Comparison of ENCODE assay signal across 10 cellular contexts in the genomic region with DNA sequence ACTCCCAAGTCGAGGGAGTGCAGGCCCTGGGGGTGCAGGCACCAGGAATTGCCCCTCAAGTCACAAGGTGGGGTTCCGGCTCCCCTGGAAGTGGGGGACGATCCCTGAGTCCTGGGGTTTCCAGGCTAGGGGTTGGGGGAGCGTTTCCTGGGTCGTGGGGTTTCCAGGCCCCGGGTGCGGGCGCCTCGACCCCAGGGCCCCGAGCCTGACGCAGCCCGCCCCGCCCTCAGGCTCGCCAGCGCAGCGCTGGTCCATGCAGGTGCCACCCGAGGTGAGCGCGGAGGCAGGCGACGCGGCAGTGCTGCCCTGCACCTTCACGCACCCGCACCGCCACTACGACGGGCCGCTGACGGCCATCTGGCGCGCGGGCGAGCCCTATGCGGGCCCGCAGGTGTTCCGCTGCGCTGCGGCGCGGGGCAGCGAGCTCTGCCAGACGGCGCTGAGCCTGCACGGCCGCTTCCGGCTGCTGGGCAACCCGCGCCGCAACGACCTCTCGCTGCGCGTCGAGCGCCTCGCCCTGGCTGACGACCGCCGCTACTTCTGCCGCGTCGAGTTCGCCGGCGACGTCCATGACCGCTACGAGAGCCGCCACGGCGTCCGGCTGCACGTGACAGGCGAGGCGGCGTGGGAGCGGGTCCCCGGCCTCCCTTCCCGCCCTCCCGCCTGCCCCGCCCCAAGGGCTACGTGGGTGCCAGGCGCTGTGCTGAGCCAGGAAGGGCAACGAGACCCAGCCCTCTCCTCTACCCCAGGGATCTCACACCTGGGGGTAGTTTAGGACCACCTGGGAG. TPM values are rescaled to one million over a fixed set of nuclear protein-coding genes. Genes with fewer than 3 reads are reported as not detected.
DNase-seq lines count a peak whose midpoint lies in the region; ATAC-seq and TF ChIP-seq lines count a peak whose summit lies in the region.
"Had no signal": no experiment of that assay in that cellular context is flagged by ENCODE, and none has a peak within 500 bp of the region (broad histone marks: within the 10 kb centered on the region; RNA-seq: fewer than 3 reads in every experiment).

No MANE protein-coding gene starts in this region.

- CTCF ChIA-PET in Panc1 (lab: Charles Lee): no interaction called here

- TF ChIP-seq EP300 in stomach (IDR thresholded peaks at IDR 0.05): no peak

- H3K4me3 ChIP-seq in Panc1 (ENCODE audit: low read depth in 2 of 2, low read length in 2 of 2): peak overlapping the region in 1 of 2 experiments; percentile 11; a peak in 1 of 4 replicates
- peak overlapping the region; percentile 30 for H3K4me3 ChIP-seq in choroid plexus epithelial cell (ENCODE audit: low read depth, low read length)
- H3K4me3 ChIP-seq in stomach: peak overlapping the region; percentile 35 to 54 (median 37)
- H3K4me3 ChIP-seq in prostate gland: peak overlapping the region in 1 of 2 donors; percentile 4

- H3K4me1 ChIP-seq in Panc1 (ENCODE audit: control insufficient read depth, insufficient read depth, low read length): peaks cover 3% of the 10 kb centered on the region; the same call in 1 of the 2 replicates
- peaks cover 30 to 58% (median 44%) of the 10 kb centered on the region in 4 donors for H3K4me1 ChIP-seq in stomach
- peaks cover 9% of the 10 kb centered on the region for H3K4me1 ChIP-seq in prostate gland (replicated peaks)

- POLR2A ChIA-PET in Panc1 (lab: Charles Lee): no interaction called here

- no TSS peak for BruUV-seq in Panc1 (replicated peaks; lab: Mats Ljungman, UMichigan)

- H3K27ac ChIP-seq in Panc1 (ENCODE audit: low read length): no peak overlapping the region
- peak overlapping the region in 2 of 5 donors; percentile 36 to 38 for H3K27ac ChIP-seq in stomach
- H3K27ac ChIP-seq in prostate gland: no peak overlapping the region
- H3K27ac ChIP-seq: C4-2B had no signal

- H3K36me3 ChIP-seq in Panc1 (ENCODE audit: control insufficient read depth, insufficient read depth, low read length): no peaks in the 10 kb centered on the region
- no peaks in the 10 kb centered on the region for H3K36me3 ChIP-seq in stomach
- H3K36me3 ChIP-seq in prostate gland: no peaks in the 10 kb centered on the region

- in situ Hi-C loops in Panc1 (cut with HindIII; ENCODE audit: low pct_unique_long_range_greater_than_20kb, low sequenced_read_pairs): no loop called here

- H3K9me3 ChIP-seq in Panc1 (ENCODE audit: control insufficient read depth, insufficient read depth, low read depth, low read length) (no peaks in the 10 kb centered on the region), stomach (no peaks in the 10 kb centered on the region), prostate gland (no peaks in the 10 kb centered on the region)

- peak; percentile 54 for ATAC-seq in Panc1
- ATAC-seq in HG02973 (IDR thresholded peaks at IDR 0.05; ENCODE audit: unreplicated experiment): no peak

- DNase-seq in NCI-H146 (lab: John Stamatoyannopoulos, UW) (peak; percentile 51), NCI-H146 treated with DMSO at 0.1 percent for 48 hours (lab: John Stamatoyannopoulos, UW; ENCODE audit: unreplicated experiment) (no peak), Panc1 (ENCODE audit: low read depth, low spot score) (no peak), choroid plexus epithelial cell (ENCODE audit: low read depth) (peak; percentile 58), lung microvascular endothelial cell (ENCODE audit: low read depth in 2 of 2) (peak; percentile 67 to 80), stomach (peak; percentile 60), prostate gland (ENCODE audit: low spot score) (no peak)

- no peak for TF ChIP-seq POLR2A in stomach (IDR thresholded peaks at IDR 0.05)
- TF ChIP-seq POLR2A in prostate gland (IDR thresholded peaks at IDR 0.05): no peak

- WGBS in stomach, 5 donors: 10 to 17% (median 12%) methylated on average over 24 to 84 of the region's 84 CpGs
- 46% methylated on average over 81 of the region's 84 CpGs for WGBS in prostate gland

- H3K27me3 ChIP-seq in Panc1 (ENCODE audit: control insufficient read depth, insufficient read depth, low read length): no peaks in the 10 kb centered on the region
- H3K27me3 ChIP-seq in stomach: peaks cover 0 to 43% (median 16%) of the 10 kb centered on the region in 3 donors
- no peaks in the 10 kb centered on the region for H3K27me3 ChIP-seq in prostate gland (replicated peaks; ENCODE audit: insufficient read depth)

- intact Hi-C loops in Panc1 (cut with micrococcal nuclease; ENCODE audit: unreplicated experiment): loop anchor here (2.0 to 5.0 kb wide), 2 partner anchors 115 to 147 kb away; partner anchors contain the start of gene SLC14A1
- intact Hi-C loops in stomach (cut with DNase I; ENCODE audit: low total_unique reads): no loop called here
- intact Hi-C loops in prostate gland (cut with DNase I): loop anchor here (10.0 kb wide), 1 partner anchor 113 kb away; the partner anchor contains the start of gene SLC14A1

- TF ChIP-seq CTCF in Panc1 (IDR thresholded peaks at IDR 0.05) (peak; percentile 24), choroid plexus epithelial cell (conservative IDR thresholded peaks at IDR 0.05; ENCODE audit: low read depth, low read length) (peak; percentile 34), stomach (IDR thresholded peaks at IDR 0.05) (peak in 2 of 7 experiments; percentile 5 to 16), prostate gland (IDR thresholded peaks at IDR 0.05) (peak in 1 of 4 experiments; percentile 18)

RNA-seq across cellular contexts. Expression of gene SIGLEC15, which starts 12.0 kb away (rescaled TPM):
- total RNA-seq in Panc1 (2021; ENCODE audit: unreplicated experiment): 0.23 TPM
- polyA plus RNA-seq in Panc1 (2012; ENCODE audit: insufficient read length): 0.45 TPM
- total RNA-seq in lung microvascular endothelial cell: under 0.01 TPM in 1 of 2 replicates, not detected in the other
- 1 to 10 TPM in 1 of 5 donors, under 1 TPM in 1, not detected in 3; 0.92 to 5.5 TPM for total RNA-seq in stomach
- under 1 TPM; 0.10 to 0.76 (median 0.25) TPM for polyA plus RNA-seq in stomach
- under 1 TPM in 1 of 2 donors, not detected in 1; 0.91 TPM for total RNA-seq in prostate gland
- total RNA-seq: T-helper 1 cell treated with Interleukin-12 subunit alpha and Interleukin-12 subunit beta and Interleukin-4 antibody, amounts not matched to agents 30 ng/mL and 1 ng/mL, for 36 hours had no signal

Comparison
In these comparisons a context has a peak if more than half of its experiments do, and no peak if none do; other contexts are left out.
1. DNase-seq: peak in NCI-H146 (single experiment), choroid plexus epithelial cell (single experiment), lung microvascular endothelial cell (2 of 2) and stomach (single experiment); none in NCI-H146 treated with DMSO at 0.1 percent for 48 hours (single experiment), Panc1 (single experiment) and prostate gland (single experiment).